Comparison of ENCODE assay signal across 1 cellular context in genomic region chr17:63436523-63437110, GRCh38.
TF ChIP-seq lines count a peak whose summit lies in the region.

No MANE protein-coding gene starts in this region.

TF ChIP-seq in WTC11, 78 proteins besides CTCF, POLR2A, EP300 and RAD21 (continued from another document):
- TF ChIP-seq USF2 (CRISPR knock-in tag; IDR thresholded peaks at IDR 0.05) = peak; percentile 33; the same call in 1 of the 2 replicates
